ENCODE assay signal across 17 cellular contexts in the genomic region with DNA sequence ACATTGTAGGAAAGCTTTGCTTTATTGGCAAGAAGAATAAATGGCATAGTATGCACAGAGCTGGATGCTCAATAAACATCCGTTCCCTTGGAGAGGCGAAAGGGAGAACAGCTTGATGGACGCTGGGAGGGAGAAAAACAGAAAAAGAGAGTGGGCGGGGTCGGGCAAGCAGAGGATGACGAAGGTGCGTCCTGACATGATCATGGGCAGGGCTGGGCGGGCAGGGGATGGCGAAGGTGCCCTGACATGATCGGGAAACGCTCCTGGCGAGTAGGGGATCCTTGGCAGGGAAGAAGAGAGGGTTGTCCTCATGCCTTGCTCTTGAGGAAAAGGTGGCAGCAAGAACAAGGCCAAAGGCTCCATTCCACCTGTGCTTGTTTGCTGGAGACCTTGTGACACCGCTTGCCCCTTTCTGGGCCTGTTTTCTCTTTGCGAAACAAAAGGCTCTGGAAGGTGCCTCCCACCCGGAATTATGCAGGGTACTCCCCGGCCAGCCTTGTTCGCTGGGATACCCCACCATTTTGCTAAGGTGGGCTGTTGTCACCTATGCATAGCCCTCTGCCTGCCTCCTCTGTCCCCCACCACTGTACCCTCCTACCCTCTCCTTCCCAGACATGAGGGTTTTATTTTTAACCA. TPM values are rescaled to one million over a fixed set of nuclear protein-coding genes. Genes with fewer than 3 reads are reported as not detected.
A peak's percentile ranks its signal among the peaks of the same experiment; 100 is the strongest.
DNase-seq lines count a peak whose midpoint lies in the region; ATAC-seq, FAIRE-seq and TF ChIP-seq lines count a peak whose summit lies in the region.
"Had no signal": no experiment of that assay in that cellular context is flagged by ENCODE, and none has a peak within 500 bp of the region (broad histone marks: within the 10 kb centered on the region; RNA-seq: fewer than 3 reads in every experiment).

No MANE protein-coding gene starts in this region.

- no peaks in the 10 kb centered on the region for H3K9me3 ChIP-seq in heart right ventricle
- no peaks in the 10 kb centered on the region for H3K9me3 ChIP-seq in pancreas
- H3K9me3 ChIP-seq in aorta (ENCODE audit: control insufficient read depth, low read length): no peaks in the 10 kb centered on the region

- H3K36me3 ChIP-seq in heart right ventricle (no peaks in the 10 kb centered on the region), pancreas (no peaks in the 10 kb centered on the region), aorta (ENCODE audit: control insufficient read depth in 1 of 2, insufficient read depth in 2 of 2, low read length in 1 of 2) (no peaks in the 10 kb centered on the region)

- H3K4me1 Mint-ChIP-seq in stimulated activated effector memory CD8-positive, alpha-beta T cell treated with anti-CD3 and anti-CD28 coated beads, Interleukin-12 subunit alpha, Interleukin-12 subunit beta, amount 100 ng/mL, for 72 hours: peaks cover 14% of the 10 kb centered on the region

- TF ChIP-seq CTCF in heart right ventricle (IDR thresholded peaks at IDR 0.05) (no peak), epithelial cell of esophagus (IDR thresholded peaks at IDR 0.05; ENCODE audit: insufficient read depth, low read depth, low read length, missing control alignments) (no peak), pancreas (IDR thresholded peaks at IDR 0.05) (no peak)

- no peaks in the 10 kb centered on the region for H3K9me3 Mint-ChIP-seq in stimulated activated effector memory CD8-positive, alpha-beta T cell treated with anti-CD3 and anti-CD28 coated beads, Interleukin-12 subunit alpha, Interleukin-12 subunit beta, amount 100 ng/mL, for 72 hours
- H3K9me3 Mint-ChIP-seq: stimulated activated naive CD8-positive, alpha-beta T cell treated with anti-CD3 and anti-CD28 coated beads, Interleukin-15, Interleukin-2, amounts not matched to agents 100 ng/mL and 50 ng/mL, for 24 hours; T-cell had no signal

- H3K4me1 ChIP-seq in heart right ventricle (peaks cover 0 to 23% (median 13%) of the 10 kb centered on the region in 9 donors), pancreas (peaks cover 53 to 64% (median 58%) of the 10 kb centered on the region in 3 donors), aorta (ENCODE audit: control insufficient read depth in 1 of 2, insufficient read depth in 2 of 2, low read length in 2 of 2) (no peaks in the 10 kb centered on the region)

- H3K4me3 ChIP-seq in heart right ventricle (no peak overlapping the region), epithelial cell of esophagus (ENCODE audit: low read length) (peak overlapping the region; percentile 5), pancreas (no peak overlapping the region), aorta (ENCODE audit: low read length in 2 of 2) (no peak overlapping the region)

- no peak for FAIRE-seq in pancreas (lab: Jason Lieb, UNC)
- FAIRE-seq: colon had no signal

- intact Hi-C loops in heart right ventricle (cut with DNase I): no loop called here
- intact Hi-C loops in left ventricle myocardium superior (cut with micrococcal nuclease): no loop called here
- intact Hi-C loops in pancreas (cut with DNase I): no loop called here
- intact Hi-C loops in aorta (cut with DNase I): loop anchor here (5.0 kb wide), 2 partner anchors 35 to 50 kb away; no protein-coding TSS in a partner anchor

- peaks cover 6% of the 10 kb centered on the region for H3K36me3 Mint-ChIP-seq in stimulated activated effector memory CD8-positive, alpha-beta T cell treated with anti-CD3 and anti-CD28 coated beads, Interleukin-12 subunit alpha, Interleukin-12 subunit beta, amount 100 ng/mL, for 72 hours
- H3K36me3 Mint-ChIP-seq: T-cell had no signal

- H3K4me3 Mint-ChIP-seq in stimulated activated effector memory CD8-positive, alpha-beta T cell treated with anti-CD3 and anti-CD28 coated beads, Interleukin-12 subunit alpha, Interleukin-12 subunit beta, amount 100 ng/mL, for 72 hours: no peak overlapping the region
- H3K4me3 Mint-ChIP-seq: stimulated activated naive CD8-positive, alpha-beta T cell treated with anti-CD3 and anti-CD28 coated beads, Interleukin-15, Interleukin-2, amounts not matched to agents 100 ng/mL and 50 ng/mL, for 24 hours; T-cell had no signal

- DNase-seq in heart right ventricle (no peak), left ventricle myocardium superior (no peak), epithelial cell of esophagus (ENCODE audit: low read depth) (peak; percentile 92), pancreas (peak in 2 of 6 donors; percentile 49 to 51), aorta (no peak), NCI-H1092 (lab: John Stamatoyannopoulos, UW) (no peak)
- DNase-seq in stimulated activated effector memory CD8-positive, alpha-beta T cell treated with anti-CD3 and anti-CD28 coated beads, Interleukin-12 subunit alpha, Interleukin-12 subunit beta, amount 100 ng/mL, for 72 hours (ENCODE audit: low spot score in 2 of 2): no peak
- DNase-seq: activated CD4-positive, alpha-beta T cell treated with anti-CD3 and anti-CD28 coated beads, Interleukin-2, amount 50 U/mL, for 4 hours; activated effector memory CD4-positive, alpha-beta T cell treated with Interleukin-2 at 50 U/mL for 16 hours; DND-41; NCI-H187; NK-92 treated with Interleukin-12 subunit alpha and Interleukin-12 subunit beta, amount 100 ng/mL, for 24 hours; stimulated activated CD4-positive, alpha-beta T cell treated with anti-CD3 and anti-CD28 coated beads, Interleukin-4, amount 100 ng/mL, for 24 hours; T-cell had no signal

- ATAC-seq in heart right ventricle (no peak), left ventricle myocardium superior (no peak), pancreas (peak; percentile 1 to 23 (median 12)), aorta (ENCODE audit: low FRiP score) (no peak), GM18502 (IDR thresholded peaks at IDR 0.05; ENCODE audit: poor library complexity, unreplicated experiment) (no peak)
- no peak for ATAC-seq in stimulated activated effector memory CD8-positive, alpha-beta T cell treated with anti-CD3 and anti-CD28 coated beads, Interleukin-12 subunit alpha, Interleukin-12 subunit beta, amount 100 ng/mL, for 72 hours
- ATAC-seq: T-cell had no signal

- H3K27me3 ChIP-seq in heart right ventricle (no peaks in the 10 kb centered on the region), pancreas (no peaks in the 10 kb centered on the region), aorta (ENCODE audit: control insufficient read depth in 1 of 2, insufficient read depth in 2 of 2, low read length in 1 of 2) (no peaks in the 10 kb centered on the region)

- WGBS in heart right ventricle, 2 donors: 85 to 87% methylated on average over 17 of the region's 17 CpGs
- 11 to 13% methylated on average over 17 of the region's 17 CpGs for WGBS in pancreas, 2 donors
- 44 to 49% methylated on average over 17 of the region's 17 CpGs for WGBS in aorta, 2 donors

- H3K27ac Mint-ChIP-seq in stimulated activated effector memory CD8-positive, alpha-beta T cell treated with anti-CD3 and anti-CD28 coated beads, Interleukin-12 subunit alpha, Interleukin-12 subunit beta, amount 100 ng/mL, for 72 hours: no peak overlapping the region
- H3K27ac Mint-ChIP-seq: T-cell had no signal

- H3K27ac ChIP-seq in heart right ventricle (peak overlapping the region in 7 of 10 donors; percentile 28 to 69 (median 47)), pancreas (peak overlapping the region; percentile 72 to 94 (median 82)), aorta (ENCODE audit: low read depth in 1 of 2, low read length in 2 of 2) (peak overlapping the region; percentile 29 to 68)

RNA-seq across cellular contexts. Expression of gene IRF2BPL, which starts 21.1 kb away (rescaled TPM):
- total RNA-seq in heart right ventricle (10 to 100 TPM; 25.1 to 66.6 (median 36.4) TPM), left ventricle myocardium superior (42.8 TPM), pancreas (10 to 100 TPM; 15.4 to 32.2 (median 25.5) TPM), aorta (10 to 100 TPM; 34.7 to 59.6 TPM)
- polyA plus RNA-seq in heart right ventricle (10 to 100 TPM in 1 of 2 donors, 1 to 10 TPM in 1; 6.6 to 15.4 TPM), pancreas (10 to 100 TPM in 1 of 2 donors, 1 to 10 TPM in 1; 6.2 to 13.7 TPM), aorta (10 to 100 TPM in 1 of 2 donors, 1 to 10 TPM in 1; 3.4 to 13.0 TPM)

Comparison
In these comparisons a context has a peak if more than half of its experiments do, and no peak if none do; other contexts are left out.
1. ATAC-seq: peak in pancreas (4 of 4); none in heart right ventricle (0 of 8), left ventricle myocardium superior (single experiment), aorta (single experiment), GM18502 (single experiment) and stimulated activated effector memory CD8-positive, alpha-beta T cell treated with anti-CD3 and anti-CD28 coated beads, Interleukin-12 subunit alpha, Interleukin-12 subunit beta, amount 100 ng/mL, for 72 hours (single experiment).
2. intact Hi-C loops: an anchor here in aorta (5.0 kb wide); none called in heart right ventricle, left ventricle myocardium superior and pancreas.
3. Peak in every context shown above with its lines, with median percentiles within 50 percentile points of each other: H3K27ac ChIP-seq.